ENCODE assay signal across 8 cellular contexts in the genomic region with DNA sequence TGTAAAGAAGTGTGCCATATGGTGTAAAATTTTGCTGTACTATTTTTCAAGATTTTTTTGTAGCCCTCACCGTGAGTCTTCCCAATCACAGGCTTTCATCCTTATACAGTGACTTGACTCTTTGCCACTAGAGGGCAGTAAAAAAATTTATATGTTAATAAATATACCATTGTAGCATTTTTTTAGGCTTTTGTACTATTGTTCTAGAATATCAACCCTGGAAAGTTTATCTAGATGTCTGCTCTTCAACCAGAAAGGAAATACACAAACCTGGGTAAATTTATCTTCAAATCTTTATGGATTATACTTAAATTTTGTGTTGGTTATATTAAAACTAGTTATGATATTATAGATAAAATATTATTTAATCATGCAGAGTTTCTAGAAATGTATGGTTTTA.
DNase-seq lines count a peak whose midpoint lies in the region; ATAC-seq, FAIRE-seq and TF ChIP-seq lines count a peak whose summit lies in the region.

No MANE protein-coding gene starts in this region.

- no peak for DNase-seq in CD8-positive, alpha-beta T cell
- DNase-seq in IMR-90 = peak; percentile 59
- DNase-seq in PC-9 = no peak
- DNase-seq in endothelial cell of umbilical vein (ENCODE audit: low read depth, low spot score) = peak; percentile 55
- DNase-seq in activated CD4-positive, alpha-beta T cell treated with anti-CD3 and anti-CD28 coated beads for 36 hours = no peak

- H3K4me3 Mint-ChIP-seq in CD8-positive, alpha-beta T cell = no peak overlapping the region
- H3K4me3 Mint-ChIP-seq in activated CD4-positive, alpha-beta T cell treated with anti-CD3 and anti-CD28 coated beads for 36 hours = no peak overlapping the region

- no peak overlapping the region for H3K4me3 ChIP-seq in CD8-positive, alpha-beta T cell (ENCODE audit: low read depth, low read length)
- H3K4me3 ChIP-seq in IMR-90 (ENCODE audit: insufficient read depth, low read depth, low read length) (no peak overlapping the region), PC-9 (no peak overlapping the region), endothelial cell of umbilical vein (replicated peaks in 1 of 3; ENCODE audit: insufficient read depth in 1 of 3, low read depth in 1 of 3, low read length in 3 of 3) (no peak overlapping the region), parathyroid adenoma (ENCODE audit: low read depth, low read length) (no peak overlapping the region)

- H3K4me1 ChIP-seq in CD8-positive, alpha-beta T cell (ENCODE audit: insufficient read depth, low read length) = no peaks in the 10 kb centered on the region
- H3K4me1 ChIP-seq in IMR-90 (ENCODE audit: control insufficient read depth, insufficient read depth, low read length) = no peaks in the 10 kb centered on the region
- H3K4me1 ChIP-seq in PC-9 (replicated peaks; ENCODE audit: insufficient read depth) = no peaks in the 10 kb centered on the region
- no peaks in the 10 kb centered on the region for H3K4me1 ChIP-seq in endothelial cell of umbilical vein (ENCODE audit: control insufficient read depth, extremely low read depth, insufficient read depth, low read length)
- no peaks in the 10 kb centered on the region for H3K4me1 ChIP-seq in parathyroid adenoma

- no peak overlapping the region for H3K27ac Mint-ChIP-seq in CD8-positive, alpha-beta T cell
- H3K27ac Mint-ChIP-seq in activated CD4-positive, alpha-beta T cell treated with anti-CD3 and anti-CD28 coated beads for 36 hours = no peak overlapping the region

- peak; percentile 49 for TF ChIP-seq RAD21 in IMR-90 (IDR thresholded peaks at IDR 0.05; ENCODE audit: low read length)

- no peak overlapping the region for H4K91ac ChIP-seq in IMR-90 (ENCODE audit: insufficient read depth, low read depth, low read length)

- H4K20me1 ChIP-seq in IMR-90 (ENCODE audit: insufficient read depth, low read length) = no peaks in the 10 kb centered on the region
- H4K20me1 ChIP-seq in PC-9 (ENCODE audit: insufficient read depth) = no peaks in the 10 kb centered on the region
- no peaks in the 10 kb centered on the region for H4K20me1 ChIP-seq in endothelial cell of umbilical vein (replicated peaks; ENCODE audit: control insufficient read depth, extremely low read depth, insufficient read depth, low read length)

- H3K18ac ChIP-seq in IMR-90 (ENCODE audit: low read depth, low read length) = no peak overlapping the region

- H3K9me2 ChIP-seq in PC-9 (ENCODE audit: insufficient read depth) = no peaks in the 10 kb centered on the region

- H3K14ac ChIP-seq in IMR-90 (replicated peaks; ENCODE audit: low read depth, low read length) = no peak overlapping the region

- POLR2A ChIA-PET in CD8-positive, alpha-beta T cell (lab: Charles Lee) = no interaction called here
- POLR2A ChIA-PET in IMR-90 (lab: Charles Lee; ENCODE audit: unreplicated experiment) = no interaction called here
- POLR2A ChIA-PET in PC-9 (lab: Charles Lee; ENCODE audit: unreplicated experiment) = no interaction called here
- POLR2A ChIA-PET in endothelial cell of umbilical vein (lab: Charles Lee) = no interaction called here
- POLR2A ChIA-PET in activated CD4-positive, alpha-beta T cell treated with anti-CD3 and anti-CD28 coated beads for 36 hours (lab: Charles Lee) = no interaction called here

- no peak overlapping the region for H3K9ac ChIP-seq in IMR-90 (ENCODE audit: low read depth, low read length)
- no peak overlapping the region for H3K9ac ChIP-seq in endothelial cell of umbilical vein (replicated peaks; ENCODE audit: extremely low read depth, insufficient read depth, low read length)
- H3K9ac ChIP-seq in parathyroid adenoma = no peak overlapping the region

- no peak overlapping the region for H2AFZ ChIP-seq in IMR-90 (replicated peaks; ENCODE audit: low read length, poor library complexity)
- no peak overlapping the region for H2AFZ ChIP-seq in PC-9
- no peak overlapping the region for H2AFZ ChIP-seq in endothelial cell of umbilical vein (ENCODE audit: low read depth, low read length)
- H2AFZ ChIP-seq in parathyroid adenoma = no peak overlapping the region

- H2AK5ac ChIP-seq in IMR-90 (ENCODE audit: low read depth, low read length) = no peak overlapping the region

- no peaks in the 10 kb centered on the region for H3K27me3 Mint-ChIP-seq in CD8-positive, alpha-beta T cell (ENCODE audit: low read depth)
- no peaks in the 10 kb centered on the region for H3K27me3 Mint-ChIP-seq in activated CD4-positive, alpha-beta T cell treated with anti-CD3 and anti-CD28 coated beads for 36 hours

- no peaks in the 10 kb centered on the region for H3F3A ChIP-seq in PC-9 (ENCODE audit: insufficient read depth, low read depth)

- H3K4me2 ChIP-seq in IMR-90 (ENCODE audit: low read depth, low read length) = no peak overlapping the region
- no peak overlapping the region for H3K4me2 ChIP-seq in PC-9
- H3K4me2 ChIP-seq in endothelial cell of umbilical vein (ENCODE audit: insufficient read depth, low read length) = no peak overlapping the region
- H3K4me2 ChIP-seq in parathyroid adenoma (ENCODE audit: low read length) = no peak overlapping the region

- FAIRE-seq in endothelial cell of umbilical vein (lab: Jason Lieb, UNC) = no peak

- H3K9me3 ChIP-seq in CD8-positive, alpha-beta T cell (ENCODE audit: low read length) = no peaks in the 10 kb centered on the region
- H3K9me3 ChIP-seq in IMR-90 (ENCODE audit: control insufficient read depth, insufficient read depth, low read length) (no peaks in the 10 kb centered on the region), PC-9 (ENCODE audit: insufficient read depth, low read depth) (no peaks in the 10 kb centered on the region), endothelial cell of umbilical vein (replicated peaks; ENCODE audit: control insufficient read depth, insufficient read depth, low read length) (no peaks in the 10 kb centered on the region), parathyroid adenoma (ENCODE audit: control insufficient read depth, low read length) (no peaks in the 10 kb centered on the region)

- H3K36me3 Mint-ChIP-seq in CD8-positive, alpha-beta T cell = no peaks in the 10 kb centered on the region
- H3K36me3 Mint-ChIP-seq in activated CD4-positive, alpha-beta T cell treated with anti-CD3 and anti-CD28 coated beads for 36 hours (ENCODE audit: low read depth) = no peaks in the 10 kb centered on the region

- dilution Hi-C loops in IMR-90 (cut with HindIII; ENCODE audit: low sequenced_read_pairs, unreplicated experiment) (no loop called here), endothelial cell of umbilical vein (cut with MboI; ENCODE audit: extremely low pct_ligation_motif_present, low sequenced_read_pairs) (no loop called here)

- H2AK9ac ChIP-seq in IMR-90 (replicated peaks; ENCODE audit: low read depth, low read length, poor library complexity) = no peak overlapping the region

- ATAC-seq in CD8-positive, alpha-beta T cell = no peak
- ATAC-seq in GM19463 (IDR thresholded peaks at IDR 0.05; ENCODE audit: unreplicated experiment) (peak; percentile 63), IMR-90 (ENCODE audit: low read depth) (peak; percentile 78), GM21528 (IDR thresholded peaks at IDR 0.05; ENCODE audit: low FRiP score, unreplicated experiment) (no peak)
- no peak for ATAC-seq in activated CD4-positive, alpha-beta T cell treated with anti-CD3 and anti-CD28 coated beads for 36 hours

- intact Hi-C loops in CD8-positive, alpha-beta T cell (cut with DNase I, micrococcal nuclease) = loop anchor here (1.0 to 5.0 kb wide), 4 partner anchors 329 to 784 kb away; no protein-coding TSS in a partner anchor
- intact Hi-C loops in IMR-90 (cut with micrococcal nuclease) = loop anchor here (1.0 kb wide), 1 partner anchor 328 kb away; no protein-coding TSS in a partner anchor
- intact Hi-C loops in PC-9 (cut with micrococcal nuclease; ENCODE audit: unreplicated experiment) = loop anchor here (5.0 kb wide), 2 partner anchors 449 to 784 kb away; no protein-coding TSS in a partner anchor
- intact Hi-C loops in endothelial cell of umbilical vein (cut with micrococcal nuclease) = loop anchor here (1.0 to 5.0 kb wide), 3 partner anchors 126 to 1336 kb away; no protein-coding TSS in a partner anchor
- intact Hi-C loops in activated CD4-positive, alpha-beta T cell treated with anti-CD3 and anti-CD28 coated beads for 36 hours (cut with DNase I, micrococcal nuclease) = loop anchor here (1.0 to 5.0 kb wide), 3 partner anchors 328 to 784 kb away; no protein-coding TSS in a partner anchor

- H3K79me2 ChIP-seq in PC-9 (ENCODE audit: low read depth) (no peaks in the 10 kb centered on the region), endothelial cell of umbilical vein (ENCODE audit: control insufficient read depth, insufficient read depth, low read length) (no peaks in the 10 kb centered on the region), parathyroid adenoma (no peaks in the 10 kb centered on the region)

- H3K9me3 Mint-ChIP-seq in CD8-positive, alpha-beta T cell = no peaks in the 10 kb centered on the region
- no peaks in the 10 kb centered on the region for H3K9me3 Mint-ChIP-seq in activated CD4-positive, alpha-beta T cell treated with anti-CD3 and anti-CD28 coated beads for 36 hours (ENCODE audit: low read depth)

- no peak overlapping the region for H3K4ac ChIP-seq in IMR-90 (ENCODE audit: low read depth, low read length)

- H3K9me1 ChIP-seq in IMR-90 (ENCODE audit: insufficient read depth, low read length) (0 out of 2 replicates have a peak, but pooled peaks cover 2% of the 10 kb centered on the region), endothelial cell of umbilical vein (replicated peaks; ENCODE audit: control insufficient read depth, extremely low read depth, insufficient read depth, low read length) (peaks cover 2% of the 10 kb centered on the region)

- H2BK5ac ChIP-seq in IMR-90 (ENCODE audit: low read depth, low read length, poor library complexity, severe bottlenecking) = no peak overlapping the region

- no peak overlapping the region for H3K23ac ChIP-seq in IMR-90 (ENCODE audit: low read depth, low read length)

- no peaks in the 10 kb centered on the region for H3K27me3 ChIP-seq in CD8-positive, alpha-beta T cell (ENCODE audit: insufficient read depth, low read length)
- H3K27me3 ChIP-seq in IMR-90 (ENCODE audit: control insufficient read depth, insufficient read depth, low read length) (no peaks in the 10 kb centered on the region), PC-9 (ENCODE audit: insufficient read depth, low read depth) (no peaks in the 10 kb centered on the region), endothelial cell of umbilical vein (ENCODE audit: control insufficient read depth in 2 of 2, insufficient read depth in 2 of 2, low read length in 2 of 2) (no peaks in the 10 kb centered on the region), parathyroid adenoma (ENCODE audit: control insufficient read depth, insufficient read depth, low read length) (no peaks in the 10 kb centered on the region)

- no TSS peak for BruUV-seq in IMR-90 (replicated peaks; lab: Mats Ljungman, UMichigan)
- no TSS peak for BruUV-seq in PC-9 (replicated peaks; lab: Mats Ljungman, UMichigan)
- no TSS peak for BruUV-seq in endothelial cell of umbilical vein (replicated peaks; lab: Mats Ljungman, UMichigan)

- in situ Hi-C loops in IMR-90 (cut with MboI; ENCODE audit: low sequenced_read_pairs) = no loop called here

- CTCF ChIA-PET in CD8-positive, alpha-beta T cell (lab: Charles Lee) = no interaction called here
- CTCF ChIA-PET in IMR-90 (lab: Yijun Ruan, JAX) = no interaction called here
- CTCF ChIA-PET in PC-9 (lab: Charles Lee) = no interaction called here
- CTCF ChIA-PET in endothelial cell of umbilical vein (lab: Charles Lee) = interaction anchor here (1.4 kb wide), 1 partner anchor 52 kb away, joined by 3 read pairs; no protein-coding TSS in a partner anchor
- CTCF ChIA-PET in activated CD4-positive, alpha-beta T cell treated with anti-CD3 and anti-CD28 coated beads for 36 hours (lab: Charles Lee) = interaction anchor here (0.6 kb wide), 1 partner anchor 329 kb away, joined by 3 read pairs; no protein-coding TSS in a partner anchor

- no peaks in the 10 kb centered on the region for H3K36me3 ChIP-seq in CD8-positive, alpha-beta T cell (ENCODE audit: insufficient read depth, low read length)
- H3K36me3 ChIP-seq in IMR-90 (ENCODE audit: control insufficient read depth, insufficient read depth, low read length) (no peaks in the 10 kb centered on the region), PC-9 (ENCODE audit: low read depth) (no peaks in the 10 kb centered on the region), endothelial cell of umbilical vein (ENCODE audit: control insufficient read depth in 2 of 2, extremely low read depth in 1 of 2, insufficient read depth in 2 of 2, low read length in 2 of 2) (no peaks in the 10 kb centered on the region), parathyroid adenoma (ENCODE audit: control insufficient read depth, insufficient read depth, low read length) (no peaks in the 10 kb centered on the region)

- no peak overlapping the region for H4K8ac ChIP-seq in IMR-90 (ENCODE audit: low read depth in 2 of 2, low read length in 2 of 2)

- TF ChIP-seq POLR2A in IMR-90 (IDR thresholded peaks at IDR 0.05; ENCODE audit: low read depth, low read length) (no peak), endothelial cell of umbilical vein (IDR thresholded peaks at IDR 0.05; ENCODE audit: low read depth, low read length) (no peak)

- H2BK15ac ChIP-seq in IMR-90 (ENCODE audit: low read depth, low read length) = no peak overlapping the region

- TF ChIP-seq CTCF in CD8-positive, alpha-beta T cell (IDR thresholded peaks at IDR 0.05) = peak; percentile 78
- peak; percentile 58 for TF ChIP-seq CTCF in IMR-90 (conservative IDR thresholded peaks at IDR 0.05; ENCODE audit: low read depth, low read length)
- peak; percentile 67 for TF ChIP-seq CTCF in PC-9 (conservative IDR thresholded peaks at IDR 0.05)
- peak; percentile 34 to 39 for TF ChIP-seq CTCF in endothelial cell of umbilical vein (IDR thresholded peaks at IDR 0.05; ENCODE audit: extremely low read depth in 1 of 2, insufficient read depth in 1 of 2, low read depth in 1 of 2, low read length in 2 of 2)
- peak; percentile 48 for TF ChIP-seq CTCF in parathyroid adenoma (IDR thresholded peaks at IDR 0.05)

- peaks cover 0 to 3% of the 10 kb centered on the region in 2 experiments; a peak in 2 of 4 replicates for H3K79me1 ChIP-seq in IMR-90 (ENCODE audit: low read depth in 1 of 2, low read length in 2 of 2)

- H2BK20ac ChIP-seq in IMR-90 (ENCODE audit: low read depth, low read length) = no peak overlapping the region

- H3K4me1 Mint-ChIP-seq in CD8-positive, alpha-beta T cell (ENCODE audit: low read depth) = no peaks in the 10 kb centered on the region
- H3K4me1 Mint-ChIP-seq in activated CD4-positive, alpha-beta T cell treated with anti-CD3 and anti-CD28 coated beads for 36 hours = no peaks in the 10 kb centered on the region

- no CpG with 5 or more reads among the region's 1 CpG for WGBS in IMR-90 (ENCODE audit: extremely low coverage in 2 of 2, insufficient read length in 1 of 2), 2 experiments

- no peak overlapping the region for H3K56ac ChIP-seq in IMR-90 (ENCODE audit: extremely low read depth, insufficient read depth, low read length)

- no peak overlapping the region for H3K27ac ChIP-seq in CD8-positive, alpha-beta T cell (ENCODE audit: low read depth, low read length)
- no peak overlapping the region for H3K27ac ChIP-seq in IMR-90 (ENCODE audit: insufficient read depth, low read length)
- no peak overlapping the region for H3K27ac ChIP-seq in PC-9
- no peak overlapping the region for H3K27ac ChIP-seq in endothelial cell of umbilical vein (ENCODE audit: insufficient read depth, low read depth, low read length)
- H3K27ac ChIP-seq in parathyroid adenoma = no peak overlapping the region

- H2BK120ac ChIP-seq in IMR-90 (ENCODE audit: low read depth, low read length) = no peak overlapping the region

- H4K5ac ChIP-seq in IMR-90 (ENCODE audit: low read depth, low read length) = no peak overlapping the region

Comparison
In these comparisons a context has a peak if more than half of its experiments do, and no peak if none do; other contexts are left out.
1. ATAC-seq: peak in GM19463 (single experiment) and IMR-90 (single experiment); none in CD8-positive, alpha-beta T cell (single experiment), GM21528 (single experiment) and activated CD4-positive, alpha-beta T cell treated with anti-CD3 and anti-CD28 coated beads for 36 hours (single experiment).
2. DNase-seq: peak in IMR-90 (single experiment) and endothelial cell of umbilical vein (single experiment); none in CD8-positive, alpha-beta T cell (0 of 7), PC-9 (0 of 2) and activated CD4-positive, alpha-beta T cell treated with anti-CD3 and anti-CD28 coated beads for 36 hours (single experiment).
3. CTCF ChIA-PET loops: an anchor here in endothelial cell of umbilical vein (1.4 kb wide) and activated CD4-positive, alpha-beta T cell treated with anti-CD3 and anti-CD28 coated beads for 36 hours (0.6 kb wide); none called in CD8-positive, alpha-beta T cell, IMR-90 and PC-9.
4. Peak in every context shown above with its lines, with median percentiles within 50 percentile points of each other: CTCF ChIP-seq.